In genomic region chr11:130916910-130917309, GRCh38 we compare ENCODE assay signal across 8 cellular contexts. TPM values are rescaled to one million over a fixed set of nuclear protein-coding genes. Genes with fewer than 3 reads are reported as not detected.
DNase-seq lines count a peak whose midpoint lies in the region; ATAC-seq, FAIRE-seq and TF ChIP-seq lines count a peak whose summit lies in the region.

No MANE protein-coding gene starts in this region.

- dilution Hi-C loops in endothelial cell of umbilical vein (cut with MboI; ENCODE audit: extremely low pct_ligation_motif_present, low sequenced_read_pairs): no loop called here

- H3K4me1 ChIP-seq in DOHH2 (ENCODE audit: control insufficient read depth, low read length): peaks cover 29% of the 10 kb centered on the region
- peaks cover 8% of the 10 kb centered on the region for H3K4me1 ChIP-seq in PC-9 (replicated peaks; ENCODE audit: insufficient read depth)
- H3K4me1 ChIP-seq in endothelial cell of umbilical vein (ENCODE audit: control insufficient read depth, extremely low read depth, insufficient read depth, low read length): peaks cover 12% of the 10 kb centered on the region
- no peaks in the 10 kb centered on the region for H3K4me1 ChIP-seq in parathyroid adenoma

- intact Hi-C loops in PC-9 (cut with micrococcal nuclease; ENCODE audit: unreplicated experiment): no loop called here
- intact Hi-C loops in endothelial cell of umbilical vein (cut with micrococcal nuclease): loop anchor here (1.0 kb wide), 4 partner anchors 9 to 486 kb away; no protein-coding TSS in a partner anchor

- FAIRE-seq in endothelial cell of umbilical vein (lab: Jason Lieb, UNC) (no peak), H54 (lab: Jason Lieb, UNC) (no peak)

- H3K9me3 ChIP-seq in DOHH2 (ENCODE audit: control insufficient read depth, insufficient read depth, low read length) (peaks cover 6% of the 10 kb centered on the region; the same call in 1 of the 2 replicates), PC-9 (ENCODE audit: insufficient read depth, low read depth) (no peaks in the 10 kb centered on the region; the same call in 1 of the 2 replicates), endothelial cell of umbilical vein (replicated peaks; ENCODE audit: control insufficient read depth, insufficient read depth, low read length) (no peaks in the 10 kb centered on the region), parathyroid adenoma (ENCODE audit: control insufficient read depth, low read length) (no peaks in the 10 kb centered on the region)

- H2AFZ ChIP-seq in PC-9: peak overlapping the region; percentile 98
- H2AFZ ChIP-seq in endothelial cell of umbilical vein (ENCODE audit: low read depth, low read length): peak overlapping the region; percentile 91
- peak overlapping the region; percentile 93 for H2AFZ ChIP-seq in parathyroid adenoma

- TF ChIP-seq POLR2A in endothelial cell of umbilical vein (IDR thresholded peaks at IDR 0.05; ENCODE audit: low read depth, low read length): no peak
- TF ChIP-seq POLR2A in H54 (IDR thresholded peaks at IDR 0.05; ENCODE audit: low read depth, low read length): no peak

- no peaks in the 10 kb centered on the region for H3K9me1 ChIP-seq in endothelial cell of umbilical vein (replicated peaks; ENCODE audit: control insufficient read depth, extremely low read depth, insufficient read depth, low read length)

- no peak overlapping the region for H3K27ac ChIP-seq in DOHH2 (ENCODE audit: low read depth, low read length)
- H3K27ac ChIP-seq in PC-9: no peak overlapping the region
- peak overlapping the region; percentile 76 for H3K27ac ChIP-seq in endothelial cell of umbilical vein (ENCODE audit: insufficient read depth, low read depth, low read length)
- H3K27ac ChIP-seq in parathyroid adenoma: peak overlapping the region; percentile 76

- H3K9me2 ChIP-seq in DOHH2 (replicated peaks; ENCODE audit: control insufficient read depth, low read length) (no peaks in the 10 kb centered on the region), PC-9 (ENCODE audit: insufficient read depth) (no peaks in the 10 kb centered on the region)

- no peaks in the 10 kb centered on the region for H3K27me3 ChIP-seq in DOHH2 (ENCODE audit: control insufficient read depth, low read length)
- peaks cover 37% of the 10 kb centered on the region for H3K27me3 ChIP-seq in PC-9 (ENCODE audit: insufficient read depth, low read depth)
- peaks cover 4 to 7% of the 10 kb centered on the region in 2 experiments for H3K27me3 ChIP-seq in endothelial cell of umbilical vein (ENCODE audit: control insufficient read depth in 2 of 2, insufficient read depth in 2 of 2, low read length in 2 of 2)
- H3K27me3 ChIP-seq in parathyroid adenoma (ENCODE audit: control insufficient read depth, insufficient read depth, low read length): no peaks in the 10 kb centered on the region

- H4K20me1 ChIP-seq in DOHH2 (ENCODE audit: control insufficient read depth, insufficient read depth, low read depth, low read length) (no peaks in the 10 kb centered on the region), PC-9 (ENCODE audit: insufficient read depth) (no peaks in the 10 kb centered on the region; the same call in 1 of the 2 replicates), endothelial cell of umbilical vein (replicated peaks; ENCODE audit: control insufficient read depth, extremely low read depth, insufficient read depth, low read length) (no peaks in the 10 kb centered on the region)

- TF ChIP-seq CTCF in DOHH2 (IDR thresholded peaks at IDR 0.05; ENCODE audit: low read depth, low read length, poor library complexity, severe bottlenecking) (no peak), PC-9 (conservative IDR thresholded peaks at IDR 0.05) (no peak), endothelial cell of umbilical vein (IDR thresholded peaks at IDR 0.05; ENCODE audit: extremely low read depth in 1 of 2, insufficient read depth in 1 of 2, low read depth in 1 of 2, low read length in 2 of 2) (no peak), parathyroid adenoma (IDR thresholded peaks at IDR 0.05) (no peak)

- CTCF ChIA-PET in PC-9 (lab: Charles Lee) (no interaction called here), endothelial cell of umbilical vein (lab: Charles Lee) (interaction anchor here (0.6 to 3.0 kb wide), 27 partner anchors 10 to 1210 kb away, joined by 3 to 58 read pairs (median 5); partner anchors contain the start of gene ADAMTS15)

- no peak for DNase-seq in PC-9
- no peak for DNase-seq in endothelial cell of umbilical vein (ENCODE audit: low read depth, low spot score)
- no peak for DNase-seq in H54 (ENCODE audit: insufficient read length, low spot score)
- DNase-seq in NCI-H1105 treated with DMSO at 0.1 percent for 48 hours (lab: John Stamatoyannopoulos, UW): no peak

- ATAC-seq in GM18870 (IDR thresholded peaks at IDR 0.05; ENCODE audit: unreplicated experiment) (no peak), GM19324 (IDR thresholded peaks at IDR 0.05; ENCODE audit: low FRiP score, unreplicated experiment) (no peak)

- H3K9ac ChIP-seq in endothelial cell of umbilical vein (replicated peaks; ENCODE audit: extremely low read depth, insufficient read depth, low read length) (peak overlapping the region; percentile 87), parathyroid adenoma (no peak overlapping the region)

- H3F3A ChIP-seq in DOHH2 (ENCODE audit: control insufficient read depth, insufficient read depth) (no peaks in the 10 kb centered on the region), PC-9 (ENCODE audit: insufficient read depth, low read depth) (no peaks in the 10 kb centered on the region)

- H3K79me2 ChIP-seq in DOHH2 (ENCODE audit: control insufficient read depth, low read length) (peaks cover 38% of the 10 kb centered on the region), PC-9 (ENCODE audit: low read depth) (peaks cover 25% of the 10 kb centered on the region), endothelial cell of umbilical vein (ENCODE audit: control insufficient read depth, insufficient read depth, low read length) (peaks cover 36% of the 10 kb centered on the region), parathyroid adenoma (peaks cover 7% of the 10 kb centered on the region)

- H3K36me3 ChIP-seq in DOHH2 (ENCODE audit: control insufficient read depth, low read length) (peaks cover 35% of the 10 kb centered on the region), PC-9 (ENCODE audit: low read depth) (peaks cover 17% of the 10 kb centered on the region; the same call in 1 of the 2 replicates), endothelial cell of umbilical vein (ENCODE audit: control insufficient read depth in 2 of 2, extremely low read depth in 1 of 2, insufficient read depth in 2 of 2, low read length in 2 of 2) (peaks cover 6 to 8% of the 10 kb centered on the region in 2 experiments), parathyroid adenoma (ENCODE audit: control insufficient read depth, insufficient read depth, low read length) (no peaks in the 10 kb centered on the region)

- peak overlapping the region; percentile 92 for H3K4me2 ChIP-seq in DOHH2 (ENCODE audit: low read length)
- H3K4me2 ChIP-seq in PC-9: peak overlapping the region; percentile 91
- peak overlapping the region; percentile 91 for H3K4me2 ChIP-seq in endothelial cell of umbilical vein (ENCODE audit: insufficient read depth, low read length)
- peak overlapping the region; percentile 79 for H3K4me2 ChIP-seq in parathyroid adenoma (ENCODE audit: low read length)

- BruUV-seq in PC-9 (replicated peaks; lab: Mats Ljungman, UMichigan) (no TSS peak), endothelial cell of umbilical vein (replicated peaks; lab: Mats Ljungman, UMichigan) (no TSS peak)

- POLR2A ChIA-PET in PC-9 (lab: Charles Lee; ENCODE audit: unreplicated experiment): interaction anchor here (0.6 kb wide), 1 partner anchor 92 kb away, joined by 6 read pairs; no protein-coding TSS in a partner anchor
- POLR2A ChIA-PET in endothelial cell of umbilical vein (lab: Charles Lee): interaction anchor here (0.6 to 1.8 kb wide), 2 partner anchors 19 to 634 kb away, joined by 8 read pairs; no protein-coding TSS in a partner anchor

- peak overlapping the region; percentile 98 for H3K4me3 ChIP-seq in DOHH2 (ENCODE audit: low read length)
- peak overlapping the region; percentile 85 for H3K4me3 ChIP-seq in PC-9
- H3K4me3 ChIP-seq in endothelial cell of umbilical vein (replicated peaks in 1 of 3; ENCODE audit: insufficient read depth in 1 of 3, low read depth in 1 of 3, low read length in 3 of 3): peak overlapping the region; percentile 34 to 87 (median 51)
- H3K4me3 ChIP-seq in parathyroid adenoma (ENCODE audit: low read depth, low read length): peak overlapping the region; percentile 76

TF ChIP-seq in endothelial cell of umbilical vein, 7 proteins besides CTCF, POLR2A, EP300 and RAD21:
- TF ChIP-seq MAX (IDR thresholded peaks at IDR 0.05; ENCODE audit: insufficient read depth, insufficient read length): no peak
- no peak for TF ChIP-seq JUN (IDR thresholded peaks at IDR 0.05; ENCODE audit: borderline replicate concordance, insufficient read depth, insufficient read length, low read depth)
- TF ChIP-seq MYC (IDR thresholded peaks at IDR 0.05; ENCODE audit: low read depth, low read length): no peak
- TF ChIP-seq EZH2 (IDR thresholded peaks at IDR 0.05; ENCODE audit: borderline replicate concordance, low read depth, low read length, severe bottlenecking): no peak
- TF ChIP-seq POLR2AphosphoS5 (IDR thresholded peaks at IDR 0.05; ENCODE audit: insufficient read depth, low read depth, low read length): no peak
- TF ChIP-seq GATA2 (IDR thresholded peaks at IDR 0.05; ENCODE audit: insufficient read depth, insufficient read length, low read depth, low read length): no peak
- TF ChIP-seq FOS (IDR thresholded peaks at IDR 0.05; ENCODE audit: borderline replicate concordance, insufficient read depth, low read length): no peak
TF ChIP-seq in endothelial cell of umbilical vein: peak in this region for 0.

RNA-seq across cellular contexts. Expression of gene SNX19, which starts 0.6 kb away (rescaled TPM):
- total RNA-seq in PC-9 (2021) (43.5 and 45.6 TPM in 2 replicates), endothelial cell of umbilical vein (44.3 and 49.8 TPM in 2 replicates)
- polyA plus RNA-seq in endothelial cell of umbilical vein: 36.0 and 37.4 TPM in 2 replicates
- 20.5 and 27.7 TPM in 2 replicates for polyA plus RNA-seq in endothelial cell of umbilical vein (2011; cell fraction: cytosol; rRNA removed)
- polyA plus RNA-seq in endothelial cell of umbilical vein (2011; cell fraction: nucleus; rRNA removed): 70.0 and 83.4 TPM in 2 replicates
- 36.2 and 38.4 TPM in 2 replicates for polyA plus RNA-seq in endothelial cell of umbilical vein (2012)
- polyA minus RNA-seq in endothelial cell of umbilical vein: 135 and 143 TPM in 2 replicates
- 8.5 TPM for polyA minus RNA-seq in endothelial cell of umbilical vein (2011; cell fraction: cytosol; rRNA and poly(A)+ RNA removed)
- 148 and 169 TPM in 2 replicates for polyA minus RNA-seq in endothelial cell of umbilical vein (2011; cell fraction: nucleus; rRNA and poly(A)+ RNA removed)

Comparison
In these comparisons a context has a peak if more than half of its experiments do, and no peak if none do; other contexts are left out.
1. H3K27ac ChIP-seq: peak in endothelial cell of umbilical vein (single experiment) and parathyroid adenoma (single experiment); none in DOHH2 (single experiment) and PC-9 (single experiment).
2. Peak in every context shown above with its lines, with median percentiles within 50 percentile points of each other: H3K4me2 ChIP-seq, H3K4me3 ChIP-seq and H2AFZ ChIP-seq.